In the genomic region with DNA sequence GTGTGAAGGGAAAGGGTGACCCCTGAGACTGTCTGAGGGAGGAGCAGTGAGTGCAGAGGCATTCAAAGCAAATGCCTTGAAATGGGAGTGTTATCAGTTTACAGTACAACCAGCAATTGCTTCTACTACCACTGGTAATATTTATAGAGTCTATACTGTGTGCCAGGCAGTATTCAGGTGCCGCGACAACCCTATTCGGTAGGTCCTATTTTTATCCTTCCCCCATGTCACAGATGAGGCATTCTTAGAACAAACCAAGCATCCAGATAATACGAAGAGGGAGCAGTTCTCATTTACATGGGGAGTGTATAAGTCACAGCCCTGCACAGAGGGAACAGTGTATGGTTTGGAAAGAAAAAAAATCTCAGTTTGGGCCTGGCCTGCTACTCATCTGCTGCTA, we compare ENCODE assay signal across 22 cellular contexts. TPM values are rescaled to one million over a fixed set of nuclear protein-coding genes. Genes with fewer than 3 reads are reported as not detected.
"Had no signal": no experiment of that assay in that cellular context is flagged by ENCODE, and none has a peak within 500 bp of the region (broad histone marks: within the 10 kb centered on the region; RNA-seq: fewer than 3 reads in every experiment).

No MANE protein-coding gene starts in this region.

- DNase-seq: activated CD4-positive, alpha-beta T cell treated with anti-CD3 and anti-CD28 coated beads for 1 hour; activated CD4-positive, alpha-beta T cell treated with anti-CD3 and anti-CD28 coated beads, Interleukin-2, amount 50 U/mL, for 1 hour; activated CD8-positive, alpha-beta T cell treated with anti-CD3 and anti-CD28 coated beads, Interleukin-2, amount 10 ng/mL, durations not matched to agents 7 days and 5 days; activated gamma-delta T cell; activated naive CD4-positive, alpha-beta T cell treated with anti-CD3 and anti-CD28 coated beads, Interleukin-2, amount 50 U/mL, for 16 hours; activated naive CD8-positive, alpha-beta T cell treated with anti-CD3 and anti-CD28 coated beads, Interleukin-2, amount 50 U/mL, for 24 hours; immature natural killer cell; nucleus accumbens; stimulated activated CD4-positive, alpha-beta T cell treated with anti-CD3 and anti-CD28 coated beads, Interleukin-15, amount 100 ng/mL, for 24 hours; stimulated activated CD4-positive, alpha-beta T cell treated with anti-CD3 and anti-CD28 coated beads, Interleukin-2, amount 100 ng/mL, for 48 hours; stimulated activated CD8-positive, alpha-beta memory T cell treated with anti-CD3 and anti-CD28 coated beads, Interleukin-4, amount 100 ng/mL, for 48 hours; stimulated activated naive B cell treated with anti-CD40 and anti-IgM and Interleukin-4, amounts not matched to agents 10 μg/mL and 1 μg/mL and 100 μg/mL, for 72 hours; T-helper 2 cell; testis; trophoblast cell; uterus had no signal

- H3K27me3 ChIP-seq: testis, uterus had no signal

- H2AFZ ChIP-seq: parathyroid adenoma had no signal

- H3K4me3 ChIP-seq: smooth muscle cell, testis, uterus had no signal

- H3K4me2 ChIP-seq: smooth muscle cell had no signal

- H3K27ac ChIP-seq: parathyroid adenoma, testis, uterus, VCaP had no signal

- H3K4me1 ChIP-seq: parathyroid adenoma, testis, uterus had no signal

- ATAC-seq: activated CD8-positive, alpha-beta T cell treated with anti-CD3 and anti-CD28 coated beads, Interleukin-2, amount 10 ng/mL, durations not matched to agents 7 days and 5 days; activated naive CD8-positive, alpha-beta T cell treated with anti-CD3 and anti-CD28 coated beads, Interleukin-2, amount 50 U/mL, for 24 hours; sciatic nerve had no signal

- H3K9ac ChIP-seq: parathyroid adenoma had no signal

- H3K9me3 ChIP-seq: testis, uterus had no signal

- H3K36me3 ChIP-seq: uterus had no signal

- FAIRE-seq: endometrium had no signal

RNA-seq across cellular contexts. Expression of a gene that starts 18.3 kb away (rescaled TPM):
- total RNA-seq: activated CD8-positive, alpha-beta T cell treated with anti-CD3 and anti-CD28 coated beads, Interleukin-2, amount 10 ng/mL, durations not matched to agents 7 days and 5 days; activated T-helper 1 cell treated with anti-CD3 and anti-CD28 coated beads, Interleukin-12 subunit alpha, Interleukin-12 subunit beta, Interleukin-2, Interleukin-4 antibody, amounts not matched to agents 30 ng/mL and 10 ng/mL and 1 ng/mL, durations not matched to agents 14 hours and 24 hours and 36 hours had no signal
